ENCODE assay signal across 8 cellular contexts in genomic region chr17:15261063-15261817, GRCh38. TPM values are rescaled to one million over a fixed set of nuclear protein-coding genes. Genes with fewer than 3 reads are reported as not detected.
DNase-seq lines count a peak whose midpoint lies in the region; ATAC-seq and TF ChIP-seq lines count a peak whose summit lies in the region.

No MANE protein-coding gene starts in this region.

- H3K4me1 Mint-ChIP-seq in activated CD4-positive, alpha-beta T cell treated with anti-CD3 and anti-CD28 coated beads, Interleukin-2, amount 10 ng/mL, durations not matched to agents 7 days and 5 days, result peaks cover 17% of the 10 kb centered on the region
- peaks cover 8 to 24% (median 23%) of the 10 kb centered on the region in 4 donors for H3K4me1 Mint-ChIP-seq in naive thymus-derived CD8-positive, alpha-beta T cell

- DNase-seq in activated CD4-positive, alpha-beta T cell treated with anti-CD3 and anti-CD28 coated beads, Interleukin-2, amount 10 ng/mL, durations not matched to agents 7 days and 5 days, result no peak
- DNase-seq in activated CD4-positive, alpha-beta T cell treated with anti-CD3 and anti-CD28 coated beads, Interleukin-2, amount 50 U/mL, for 1 hour, result no peak
- DNase-seq in fibroblast of peridontal ligament (ENCODE audit: extremely low read depth), result peak; percentile 56
- no peak for DNase-seq in naive thymus-derived CD8-positive, alpha-beta T cell
- no peak for DNase-seq in NCI-H2081 treated with DMSO at 0.1 percent for 48 hours (lab: John Stamatoyannopoulos, UW)
- no peak for DNase-seq in NCI-H446 treated with DMSO at 0.1 percent for 48 hours (lab: John Stamatoyannopoulos, UW)

- H3K27ac Mint-ChIP-seq in activated CD4-positive, alpha-beta T cell treated with anti-CD3 and anti-CD28 coated beads, Interleukin-2, amount 10 ng/mL, durations not matched to agents 7 days and 5 days, result no peak overlapping the region
- no peak overlapping the region for H3K27ac Mint-ChIP-seq in naive thymus-derived CD8-positive, alpha-beta T cell

- POLR2A ChIA-PET in activated CD4-positive, alpha-beta T cell treated with anti-CD3 and anti-CD28 coated beads, Interleukin-2, amount 10 ng/mL, durations not matched to agents 7 days and 5 days (lab: Charles Lee), result no interaction called here
- POLR2A ChIA-PET in naive thymus-derived CD8-positive, alpha-beta T cell (lab: Charles Lee), result no interaction called here

- no peak overlapping the region for H3K27ac ChIP-seq in VCaP

- H3K4me3 Mint-ChIP-seq in activated CD4-positive, alpha-beta T cell treated with anti-CD3 and anti-CD28 coated beads, Interleukin-2, amount 10 ng/mL, durations not matched to agents 7 days and 5 days, result peak overlapping the region; percentile 32
- peak overlapping the region in 9 of 10 donors; percentile 11 to 80 (median 43) for H3K4me3 Mint-ChIP-seq in naive thymus-derived CD8-positive, alpha-beta T cell

- H3K36me3 Mint-ChIP-seq in activated CD4-positive, alpha-beta T cell treated with anti-CD3 and anti-CD28 coated beads, Interleukin-2, amount 10 ng/mL, durations not matched to agents 7 days and 5 days (ENCODE audit: low read depth), result no peaks in the 10 kb centered on the region
- H3K36me3 Mint-ChIP-seq in naive thymus-derived CD8-positive, alpha-beta T cell, result no peaks in the 10 kb centered on the region

- TF ChIP-seq CTCF in VCaP (conservative IDR thresholded peaks at IDR 0.05), result peak; percentile 61

- CTCF ChIA-PET in activated CD4-positive, alpha-beta T cell treated with anti-CD3 and anti-CD28 coated beads, Interleukin-2, amount 10 ng/mL, durations not matched to agents 7 days and 5 days (lab: Charles Lee), result no interaction called here

- H3K27me3 Mint-ChIP-seq in activated CD4-positive, alpha-beta T cell treated with anti-CD3 and anti-CD28 coated beads, Interleukin-2, amount 10 ng/mL, durations not matched to agents 7 days and 5 days, result peaks cover 81% of the 10 kb centered on the region
- H3K27me3 Mint-ChIP-seq in naive thymus-derived CD8-positive, alpha-beta T cell, result peaks cover 40 to 96% (median 56%) of the 10 kb centered on the region in 5 donors

- ATAC-seq in naive thymus-derived CD8-positive, alpha-beta T cell, result no peak
- ATAC-seq in HG03342 (IDR thresholded peaks at IDR 0.05; ENCODE audit: unreplicated experiment), result no peak

- H3K9me3 Mint-ChIP-seq in activated CD4-positive, alpha-beta T cell treated with anti-CD3 and anti-CD28 coated beads, Interleukin-2, amount 10 ng/mL, durations not matched to agents 7 days and 5 days, result no peaks in the 10 kb centered on the region
- no peaks in the 10 kb centered on the region for H3K9me3 Mint-ChIP-seq in naive thymus-derived CD8-positive, alpha-beta T cell

RNA-seq across cellular contexts. Expression of gene PMP22, which starts 3.9 kb away (rescaled TPM):
- not detected for total RNA-seq in activated CD4-positive, alpha-beta T cell treated with anti-CD3 and anti-CD28 coated beads, Interleukin-2, amount 10 ng/mL, durations not matched to agents 7 days and 5 days
- under 1 TPM in 1 of 2 experiments, not detected in 1; 0.27 TPM for total RNA-seq in naive thymus-derived CD8-positive, alpha-beta T cell
- not detected for polyA plus RNA-seq in naive thymus-derived CD8-positive, alpha-beta T cell
